Comparison of ENCODE assay signal across 11 cellular contexts in genomic region chr14:86794689-86795088, GRCh38.
"Had no signal": no experiment of that assay in that cellular context is flagged by ENCODE, and none has a peak within 500 bp of the region (broad histone marks: within the 10 kb centered on the region; RNA-seq: fewer than 3 reads in every experiment).

No MANE protein-coding gene starts in this region.

- H3K27ac ChIP-seq: GM23248 had no signal

- H3K4me3 Mint-ChIP-seq: GM23338, H9, HFFc6 had no signal

- H3K9me3 ChIP-seq: HAP-1 had no signal

- H3K36me3 ChIP-seq: HAP-1 had no signal

- H3K4me1 Mint-ChIP-seq: GM23338, H9 had no signal

- H3K4me2 ChIP-seq: GM23338 had no signal

- H3K9ac ChIP-seq: GM23248 had no signal

- H2AFZ ChIP-seq: GM23248, GM23338 had no signal

- DNase-seq: GM23248, GOT3, H7, H9, HCEC 1CT, HFFc6 had no signal

- ATAC-seq: GM23338, HCT116 had no signal

- H3K4me3 ChIP-seq: GM23248, GM23338, HAP-1 had no signal

- FAIRE-seq: H1, H54 had no signal

- H3K4me1 ChIP-seq: HAP-1 had no signal

- H3K27ac Mint-ChIP-seq: GM23338, H9, HFFc6 had no signal
